32 cellular contexts compared by ENCODE assay signal in the genomic region with DNA sequence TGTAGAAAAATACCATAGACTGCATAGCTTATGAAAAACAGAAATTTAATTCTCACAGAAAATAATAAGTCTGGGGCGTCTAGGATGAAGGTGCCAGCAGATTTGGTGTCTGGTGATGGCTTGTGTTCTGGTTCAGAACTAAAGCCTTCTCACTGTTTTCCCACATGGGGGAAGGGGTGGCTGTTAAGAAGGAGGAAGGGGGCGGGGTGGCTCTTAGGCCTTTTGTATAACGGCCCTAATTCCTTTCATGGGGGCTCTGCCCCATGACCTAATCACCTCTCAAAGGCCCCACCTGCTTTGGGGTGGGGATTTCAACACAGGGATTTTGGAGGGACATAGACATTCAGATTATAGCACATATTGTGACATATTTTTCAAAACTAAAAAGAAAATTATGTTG.
DNase-seq lines count a peak whose midpoint lies in the region; ATAC-seq, FAIRE-seq and TF ChIP-seq lines count a peak whose summit lies in the region.
"Had no signal": no experiment of that assay in that cellular context is flagged by ENCODE, and none has a peak within 500 bp of the region (broad histone marks: within the 10 kb centered on the region; RNA-seq: fewer than 3 reads in every experiment).

No MANE protein-coding gene starts in this region.

- H2AFZ ChIP-seq in astrocyte (ENCODE audit: low read depth, low read length) = no peak overlapping the region
- H2AFZ ChIP-seq: GM23248 had no signal

- H3K4me1 Mint-ChIP-seq in MCF 10A (ENCODE audit: insufficient read depth, unreplicated experiment) = peaks cover 9% of the 10 kb centered on the region
- peaks cover 7% of the 10 kb centered on the region for H3K4me1 Mint-ChIP-seq in astrocyte (ENCODE audit: low read depth, unreplicated experiment)
- H3K4me1 Mint-ChIP-seq: CD14-positive monocyte; CD8-positive, alpha-beta memory T cell had no signal

- no peak overlapping the region for H3K9ac ChIP-seq in astrocyte (ENCODE audit: low read length)
- H3K9ac ChIP-seq: GM23248 had no signal

- H3K27ac ChIP-seq in breast epithelium = no peak overlapping the region
- H3K27ac ChIP-seq in astrocyte (ENCODE audit: low read depth, low read length) = no peak overlapping the region
- H3K27ac ChIP-seq: GM23248, SK-N-MC had no signal

- FAIRE-seq in astrocyte (lab: Jason Lieb, UNC) = no peak
- FAIRE-seq: GM12892, K562, RCC 7860 had no signal

- no peak overlapping the region for H3K4me2 ChIP-seq in astrocyte (ENCODE audit: low read length)

- POLR2A ChIA-PET in MCF 10A (lab: Yijun Ruan, JAX) = no interaction called here

- no peaks in the 10 kb centered on the region for H3K36me3 Mint-ChIP-seq in MCF 10A (ENCODE audit: insufficient read depth, unreplicated experiment)
- no peaks in the 10 kb centered on the region for H3K36me3 Mint-ChIP-seq in astrocyte (ENCODE audit: low read depth, unreplicated experiment)
- H3K36me3 Mint-ChIP-seq: CD14-positive monocyte; CD8-positive, alpha-beta memory T cell had no signal

- H3K9me3 ChIP-seq in breast epithelium = no peaks in the 10 kb centered on the region
- no peaks in the 10 kb centered on the region for H3K9me3 ChIP-seq in astrocyte (ENCODE audit: insufficient read depth, low read depth, low read length)
- H3K9me3 ChIP-seq: BE2C had no signal

- BruUV-seq in MCF 10A (replicated peaks; lab: Mats Ljungman, UMichigan) = no TSS peak

- H3K4me1 ChIP-seq in breast epithelium (no peaks in the 10 kb centered on the region), astrocyte (ENCODE audit: insufficient read depth, low read length) (no peaks in the 10 kb centered on the region)
- H3K4me1 ChIP-seq: BE2C had no signal

- no peaks in the 10 kb centered on the region for H4K20me1 ChIP-seq in astrocyte (ENCODE audit: insufficient read depth, low read length)

- intact Hi-C loops in MCF 10A (cut with micrococcal nuclease) = no loop called here
- intact Hi-C loops in breast epithelium (cut with DNase I; ENCODE audit: low total_unique reads) = no loop called here

- in situ Hi-C loops in GM13976 (cut with MboI; ENCODE audit: low sequenced_read_pairs, unreplicated experiment) = no loop called here

- no peak for DNase-seq in MCF 10A (ENCODE audit: unreplicated experiment)
- no peak for DNase-seq in breast epithelium (ENCODE audit: low spot score in 2 of 2)
- no peak for DNase-seq in astrocyte (ENCODE audit: low read depth)
- peak; percentile 22 for DNase-seq in iPS-NIHi11 (ENCODE audit: low spot score)
- no peak for DNase-seq in activated CD4-positive, alpha-beta T cell treated with anti-CD3 and anti-CD28 coated beads for 1 hour
- no peak for DNase-seq in GM13976 (ENCODE audit: low spot score)
- no peak for DNase-seq in activated CD4-positive, CD25-positive, alpha-beta regulatory T cell treated with anti-CD3 and anti-CD28 coated beads, Interleukin-2, amount 50 U/mL, for 72 hours
- DNase-seq: 8988T; ACHN; BE2C; CD8-positive, alpha-beta memory T cell; DMS 273 treated with DMSO at 0.1 percent for 48 hours; DMS79; EL; GM23248; Kasumi-1; MV-4-11; NCI-H1105; NCI-H1436 treated with DMSO at 0.1 percent for 48 hours; NCI-H187 treated with DMSO at 0.1 percent for 48 hours; NCI-H446; NCI-H524 treated with DMSO at 0.1 percent for 48 hours; OCI-M1; SIG-M5; SW 1271 had no signal

- H3K36me3 ChIP-seq in breast epithelium (no peaks in the 10 kb centered on the region), astrocyte (ENCODE audit: insufficient read depth, low read length) (no peaks in the 10 kb centered on the region)
- H3K36me3 ChIP-seq: BE2C had no signal

- peaks cover 12% of the 10 kb centered on the region for H3K9me3 Mint-ChIP-seq in MCF 10A (ENCODE audit: unreplicated experiment)
- no peaks in the 10 kb centered on the region for H3K9me3 Mint-ChIP-seq in astrocyte (ENCODE audit: unreplicated experiment)

- H3K4me3 Mint-ChIP-seq in MCF 10A (ENCODE audit: unreplicated experiment) (no peak overlapping the region), astrocyte (ENCODE audit: unreplicated experiment) (no peak overlapping the region)
- H3K4me3 Mint-ChIP-seq: CD14-positive monocyte; CD8-positive, alpha-beta memory T cell had no signal

- H3K4me3 ChIP-seq in breast epithelium = no peak overlapping the region
- H3K4me3 ChIP-seq in astrocyte (ENCODE audit: insufficient read depth, low read depth, low read length) = no peak overlapping the region
- H3K4me3 ChIP-seq: GM23248, K562, SK-N-MC had no signal

- CTCF ChIA-PET in MCF 10A (lab: Yijun Ruan, JAX) = interaction anchor here (0.6 to 1.8 kb wide), 4 partner anchors 10 to 1285 kb away, joined by 3 to 4 read pairs (median 4); no protein-coding TSS in a partner anchor

- no peaks in the 10 kb centered on the region for H3K27me3 ChIP-seq in breast epithelium
- H3K27me3 ChIP-seq in astrocyte (ENCODE audit: insufficient read depth, low read length) = no peaks in the 10 kb centered on the region
- H3K27me3 ChIP-seq: BE2C had no signal

- peak overlapping the region; percentile 69 for H3K27ac Mint-ChIP-seq in MCF 10A (ENCODE audit: low read depth, unreplicated experiment)
- peak overlapping the region; percentile 16 for H3K27ac Mint-ChIP-seq in astrocyte (ENCODE audit: unreplicated experiment)
- H3K27ac Mint-ChIP-seq: CD14-positive monocyte had no signal

- H3K27me3 Mint-ChIP-seq in MCF 10A (ENCODE audit: insufficient read depth, unreplicated experiment) (no peaks in the 10 kb centered on the region), astrocyte (ENCODE audit: low read depth, unreplicated experiment) (no peaks in the 10 kb centered on the region)
- H3K27me3 Mint-ChIP-seq: CD8-positive, alpha-beta memory T cell had no signal

- no peaks in the 10 kb centered on the region for H3K79me2 ChIP-seq in astrocyte (ENCODE audit: insufficient read depth, low read length)

- TF ChIP-seq CTCF in MCF 10A (IDR thresholded peaks at IDR 0.05; ENCODE audit: unreplicated experiment) (no peak), breast epithelium (IDR thresholded peaks at IDR 0.05) (no peak), astrocyte (IDR thresholded peaks at IDR 0.05; ENCODE audit: insufficient read depth, low read depth, low read length) (no peak), GM13976 (IDR thresholded peaks at IDR 0.05; ENCODE audit: borderline replicate concordance, control extremely low read depth, extremely low read depth, insufficient read depth, missing control alignments) (no peak)

- no peak for ATAC-seq in GM21447 (IDR thresholded peaks at IDR 0.05; ENCODE audit: unreplicated experiment)
- ATAC-seq: HCT116, K562 had no signal

- TF ChIP-seq POLR2A in breast epithelium (IDR thresholded peaks at IDR 0.05) = no peak
